ENCODE assay signal across 11 cellular contexts in the genomic region with DNA sequence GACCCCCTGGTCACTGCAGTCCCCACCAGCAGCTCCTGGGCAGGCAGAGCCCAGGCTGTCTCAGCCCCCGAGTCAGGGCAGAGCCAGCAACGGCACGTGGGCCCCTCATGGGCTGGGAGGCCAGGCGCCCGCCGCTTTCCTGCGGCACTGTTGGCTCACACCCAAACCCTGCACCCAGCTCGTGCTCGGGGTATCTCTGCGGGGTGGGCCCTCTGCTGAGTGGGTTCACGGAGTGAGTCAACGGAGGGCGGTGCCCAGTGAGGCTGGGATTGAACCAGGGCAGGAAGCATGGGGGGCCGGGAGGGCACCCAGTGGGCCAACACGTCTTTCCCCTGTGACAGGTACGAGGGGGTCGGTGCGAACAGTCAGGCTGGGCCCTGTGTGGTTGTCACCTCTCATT. TPM values are rescaled to one million over a fixed set of nuclear protein-coding genes. Genes with fewer than 3 reads are reported as not detected.
DNase-seq lines count a peak whose midpoint lies in the region; ATAC-seq and TF ChIP-seq lines count a peak whose summit lies in the region.
"Had no signal": no experiment of that assay in that cellular context is flagged by ENCODE, and none has a peak within 500 bp of the region (broad histone marks: within the 10 kb centered on the region; RNA-seq: fewer than 3 reads in every experiment).

No MANE protein-coding gene starts in this region.

- no peaks in the 10 kb centered on the region for H3K27me3 ChIP-seq in CD4-positive, alpha-beta T cell (ENCODE audit: control insufficient read depth, insufficient read depth, low read length)
- no peaks in the 10 kb centered on the region for H3K27me3 ChIP-seq in neural progenitor cell

- peaks cover 29% of the 10 kb centered on the region for H3K4me1 Mint-ChIP-seq in CD4-positive, alpha-beta T cell (ENCODE audit: low read depth)
- H3K4me1 Mint-ChIP-seq in neural progenitor cell = peaks cover 3% of the 10 kb centered on the region

- no peak overlapping the region for H3K27ac ChIP-seq in CD4-positive, alpha-beta T cell (ENCODE audit: low read depth, low read length)
- H3K27ac ChIP-seq in neural progenitor cell = no peak overlapping the region

- no peaks in the 10 kb centered on the region for H3K36me3 Mint-ChIP-seq in CD4-positive, alpha-beta T cell (ENCODE audit: low read depth)
- H3K36me3 Mint-ChIP-seq in neural progenitor cell = no peaks in the 10 kb centered on the region
- H3K36me3 Mint-ChIP-seq: type B pancreatic cell had no signal

- ATAC-seq in CD4-positive, alpha-beta T cell (ENCODE audit: poor library complexity) = no peak
- ATAC-seq in GM21576 (IDR thresholded peaks at IDR 0.05; ENCODE audit: unreplicated experiment) = no peak

- H3F3A ChIP-seq in neural progenitor cell (ENCODE audit: low read depth) = no peaks in the 10 kb centered on the region

- no peak overlapping the region for H3K4me3 Mint-ChIP-seq in CD4-positive, alpha-beta T cell
- no peak overlapping the region for H3K4me3 Mint-ChIP-seq in neural progenitor cell
- H3K4me3 Mint-ChIP-seq: nephron, type B pancreatic cell had no signal

- H3K4me3 ChIP-seq in neural progenitor cell = no peak overlapping the region

- intact Hi-C loops in CD4-positive, alpha-beta T cell (cut with DNase I, micrococcal nuclease) = no loop called here
- intact Hi-C loops in head of caudate nucleus (cut with DNase I) = no loop called here

- CTCF ChIA-PET in CD4-positive, alpha-beta T cell (lab: Charles Lee) = interaction anchor here (1.5 kb wide), 1 partner anchor 68 kb away, joined by 7 read pairs; no protein-coding TSS in a partner anchor

- H3K9me3 Mint-ChIP-seq in CD4-positive, alpha-beta T cell = no peaks in the 10 kb centered on the region
- H3K9me3 Mint-ChIP-seq in neural progenitor cell = no peaks in the 10 kb centered on the region
- H3K9me3 Mint-ChIP-seq: nephron, type B pancreatic cell had no signal

- H3K9me3 ChIP-seq in CD4-positive, alpha-beta T cell (ENCODE audit: control insufficient read depth, low read length) = no peaks in the 10 kb centered on the region
- no peaks in the 10 kb centered on the region for H3K9me3 ChIP-seq in neural progenitor cell (ENCODE audit: low read depth)

- no peak overlapping the region for H3K4me2 ChIP-seq in neural progenitor cell

- H3K36me3 ChIP-seq in neural progenitor cell = no peaks in the 10 kb centered on the region

- H4K20me1 ChIP-seq in neural progenitor cell (ENCODE audit: low read depth) = no peaks in the 10 kb centered on the region

- H3K27ac Mint-ChIP-seq in CD4-positive, alpha-beta T cell = peak overlapping the region; percentile 49
- H3K27ac Mint-ChIP-seq in neural progenitor cell = no peak overlapping the region
- H3K27ac Mint-ChIP-seq: nephron, type B pancreatic cell had no signal

- DNase-seq in CD4-positive, alpha-beta T cell = peak in 2 of 10 experiments; percentile 7 to 41
- peak; percentile 68 to 82 for DNase-seq in activated CD8-positive, alpha-beta memory T cell treated with anti-CD3 and anti-CD28 coated beads for 4 hours (ENCODE audit: low read depth in 2 of 2)
- DNase-seq in head of caudate nucleus (peak in 32 of 42 donors; percentile 3 to 82 (median 58)), kidney glomerular epithelial cell (lab: John Stamatoyannopoulos, UW) (no peak), neural progenitor cell (ENCODE audit: low spot score) (no peak), NCI-H446 (lab: John Stamatoyannopoulos, UW) (no peak)
- DNase-seq in stimulated activated CD8-positive, alpha-beta memory T cell treated with anti-CD3 and anti-CD28 coated beads, Interleukin-12 subunit alpha, Interleukin-12 subunit beta, amount 100 ng/mL, for 24 hours (ENCODE audit: extremely low read depth) = peak; percentile 63
- DNase-seq: NCI-H1417 treated with DMSO at 0.1 percent for 48 hours had no signal

- no peak overlapping the region for H2AFZ ChIP-seq in neural progenitor cell (replicated peaks)

- no peaks in the 10 kb centered on the region for H3K4me1 ChIP-seq in neural progenitor cell

- POLR2A ChIA-PET in CD4-positive, alpha-beta T cell (lab: Charles Lee) = interaction anchor here (1.7 kb wide), 1 partner anchor 49 kb away, joined by 5 read pairs; a partner anchor contains a TSS

- no peak for TF ChIP-seq CTCF in CD4-positive, alpha-beta T cell (IDR thresholded peaks at IDR 0.05)
- TF ChIP-seq CTCF in neural progenitor cell (IDR thresholded peaks at IDR 0.05) = no peak

- H3K79me2 ChIP-seq in neural progenitor cell (ENCODE audit: low read depth) = no peaks in the 10 kb centered on the region

- no peaks in the 10 kb centered on the region for H3K27me3 Mint-ChIP-seq in CD4-positive, alpha-beta T cell
- H3K27me3 Mint-ChIP-seq in neural progenitor cell (ENCODE audit: insufficient read depth, low read depth) = peaks cover 6% of the 10 kb centered on the region
- H3K27me3 Mint-ChIP-seq: type B pancreatic cell had no signal

- H3K9ac ChIP-seq in neural progenitor cell = no peak overlapping the region

RNA-seq across cellular contexts. Expression of a gene that starts 28.9 kb away (rescaled TPM):
- total RNA-seq in CD4-positive, alpha-beta T cell = 1 to 10 TPM; 6.8 to 7.2 TPM
- total RNA-seq in neural progenitor cell (ENCODE audit: low replicate concordance) = 0.30 and 2.0 TPM in 2 replicates

RNA-seq across cellular contexts. Expression of a gene that starts 49.2 kb away (rescaled TPM):
- total RNA-seq in CD4-positive, alpha-beta T cell = 10 to 100 TPM; 84.4 to 96.4 TPM
- total RNA-seq in neural progenitor cell (ENCODE audit: low replicate concordance) = 17.2 and 35.7 TPM in 2 replicates

RNA-seq across cellular contexts. Expression of a gene that starts 49.7 kb away (rescaled TPM):
- total RNA-seq in CD4-positive, alpha-beta T cell = 10 to 100 TPM; 47.7 to 51.8 TPM
- 15.1 and 17.9 TPM in 2 replicates for total RNA-seq in neural progenitor cell (ENCODE audit: low replicate concordance)

RNA-seq across cellular contexts. Expression of a gene that starts 57.4 kb away (rescaled TPM):
- total RNA-seq in CD4-positive, alpha-beta T cell = not detected
- 0.06 TPM in 1 of 2 replicates, not detected in the other for total RNA-seq in neural progenitor cell (ENCODE audit: low replicate concordance)

Comparison
In these comparisons a context has a peak if more than half of its experiments do, and no peak if none do; other contexts are left out.
1. DNase-seq: peak in activated CD8-positive, alpha-beta memory T cell treated with anti-CD3 and anti-CD28 coated beads for 4 hours (2 of 2), head of caudate nucleus (32 of 42) and stimulated activated CD8-positive, alpha-beta memory T cell treated with anti-CD3 and anti-CD28 coated beads, Interleukin-12 subunit alpha, Interleukin-12 subunit beta, amount 100 ng/mL, for 24 hours (single experiment); none in kidney glomerular epithelial cell (single experiment), neural progenitor cell (single experiment) and NCI-H446 (0 of 2).